ENCODE assay signal across 1 cellular context in genomic region chr13:106400282-106400681, GRCh38.
TF ChIP-seq lines count a peak whose summit lies in the region.

No MANE protein-coding gene starts in this region.

TF ChIP-seq in SK-N-SH, 30 proteins besides CTCF, POLR2A, EP300 and RAD21 (continued from another document):
- TF ChIP-seq REST (IDR thresholded peaks at IDR 0.05; ENCODE audit: low read depth, low read length) (no peak), JUND (IDR thresholded peaks at IDR 0.05) (no peak)
